In genomic region chr12:7206691-7207090, GRCh38 we compare ENCODE assay signal across 16 cellular contexts. TPM values are rescaled to one million over a fixed set of nuclear protein-coding genes. Genes with fewer than 3 reads are reported as not detected.
DNase-seq lines count a peak whose midpoint lies in the region; ATAC-seq and TF ChIP-seq lines count a peak whose summit lies in the region.
"Had no signal": no experiment of that assay in that cellular context is flagged by ENCODE, and none has a peak within 500 bp of the region (broad histone marks: within the 10 kb centered on the region; RNA-seq: fewer than 3 reads in every experiment).

No MANE protein-coding gene starts in this region.

- H3K9ac ChIP-seq in Karpas-422 (ENCODE audit: low read length), result no peak overlapping the region

- H2AFZ ChIP-seq in Karpas-422 (ENCODE audit: low read length) (no peak overlapping the region), OCI-LY7 (ENCODE audit: low read length) (no peak overlapping the region)
- H2AFZ ChIP-seq: GM23338 had no signal

- H3K4me2 ChIP-seq in Karpas-422 (ENCODE audit: low read depth, low read length, poor library complexity, severe bottlenecking), result peak overlapping the region; percentile 42
- peak overlapping the region; percentile 37 for H3K4me2 ChIP-seq in OCI-LY7 (ENCODE audit: low read length)
- H3K4me2 ChIP-seq: GM23338 had no signal

- H3K79me2 ChIP-seq in Karpas-422 (ENCODE audit: low read length), result peaks cover 4% of the 10 kb centered on the region; the same call in 1 of the 2 replicates
- H3K79me2 ChIP-seq in OCI-LY7 (ENCODE audit: insufficient read depth, low read depth, low read length), result no peaks in the 10 kb centered on the region

- WGBS in esophagus muscularis mucosa, result 92% methylated on average over 3 of the region's 3 CpGs

- TF ChIP-seq CTCF in OCI-LY7 (conservative IDR thresholded peaks at IDR 0.05; ENCODE audit: low read length) (no peak), esophagus muscularis mucosa (IDR thresholded peaks at IDR 0.05) (no peak)

- DNase-seq in Karpas-422 (peak; percentile 58), OCI-LY7 (ENCODE audit: low spot score) (peak; percentile 33), esophagus muscularis mucosa (ENCODE audit: extremely low spot score) (peak; percentile 7), caudate nucleus (lab: John Stamatoyannopoulos, UW) (no peak), RKO (ENCODE audit: low spot score) (no peak)
- DNase-seq: C1 segment of cervical spinal cord; Calu3; CD4-positive, alpha-beta memory T cell; COR-L47; DMS53; DMS79 treated with DMSO at 0.1 percent for 48 hours; H9 had no signal

- intact Hi-C loops in OCI-LY7 (cut with micrococcal nuclease; ENCODE audit: unreplicated experiment), result no loop called here
- intact Hi-C loops in esophagus muscularis mucosa (cut with DNase I), result no loop called here

- POLR2A ChIA-PET in OCI-LY7 (lab: Charles Lee), result interaction anchor here (0.6 to 1.4 kb wide), 5 partner anchors 13 to 1338 kb away, joined by 3 to 4 read pairs (median 3); partner anchors contain the start of gene PEX5

- H3K36me3 ChIP-seq in Karpas-422 (ENCODE audit: insufficient read depth, low read length) (peaks cover 99% of the 10 kb centered on the region), OCI-LY7 (ENCODE audit: insufficient read depth, low read length) (peaks cover 100% of the 10 kb centered on the region), esophagus muscularis mucosa (peaks cover 76 to 100% (median 86%) of the 10 kb centered on the region in 4 donors)

- H3K4me3 ChIP-seq in Karpas-422 (ENCODE audit: low read length) (no peak overlapping the region), OCI-LY7 (ENCODE audit: low read depth, low read length, poor library complexity, severe bottlenecking) (peak overlapping the region; percentile 13), esophagus muscularis mucosa (no peak overlapping the region)
- H3K4me3 ChIP-seq: GM12878, GM23338 had no signal

- H3K4me1 ChIP-seq in Karpas-422 (ENCODE audit: low read length), result peaks cover 29% of the 10 kb centered on the region
- H3K4me1 ChIP-seq in OCI-LY7 (ENCODE audit: insufficient read depth, low read length, poor library complexity, severe bottlenecking), result peaks cover 24% of the 10 kb centered on the region
- no peaks in the 10 kb centered on the region for H3K4me1 ChIP-seq in esophagus muscularis mucosa

- H3K9me3 ChIP-seq in Karpas-422 (ENCODE audit: low read length) (no peaks in the 10 kb centered on the region), OCI-LY7 (ENCODE audit: low read length) (no peaks in the 10 kb centered on the region), esophagus muscularis mucosa (peaks cover 0 to 9% (median 0%) of the 10 kb centered on the region in 4 donors)

- no peak for TF ChIP-seq POLR2A in esophagus muscularis mucosa (IDR thresholded peaks at IDR 0.05; ENCODE audit: low read depth)

- no peak for TF ChIP-seq EP300 in esophagus muscularis mucosa (IDR thresholded peaks at IDR 0.05)

- no peak for ATAC-seq in HG03175 (IDR thresholded peaks at IDR 0.05; ENCODE audit: unreplicated experiment)
- ATAC-seq: GM12878, GM23338, HCT116 had no signal

- no TSS peak for BruUV-seq in OCI-LY7 (replicated peaks; lab: Mats Ljungman, UMichigan)

- H3K27ac ChIP-seq in Karpas-422 (ENCODE audit: low read length) (peak overlapping the region; percentile 29), OCI-LY7 (ENCODE audit: low read depth, low read length, poor library complexity, severe bottlenecking) (peak overlapping the region; percentile 62), esophagus muscularis mucosa (replicated peaks in 1 of 4) (no peak overlapping the region), caudate nucleus (ENCODE audit: low read depth, low read length) (no peak overlapping the region)

- no peaks in the 10 kb centered on the region for H3K9me2 ChIP-seq in Karpas-422 (replicated peaks; ENCODE audit: insufficient read depth, low read length)
- no peaks in the 10 kb centered on the region for H3K9me2 ChIP-seq in OCI-LY7 (ENCODE audit: insufficient read depth, low read length)

- CTCF ChIA-PET in OCI-LY7 (lab: Charles Lee; ENCODE audit: unreplicated experiment), result no interaction called here

- H3K27me3 ChIP-seq in Karpas-422 (ENCODE audit: low read length), result no peaks in the 10 kb centered on the region
- no peaks in the 10 kb centered on the region for H3K27me3 ChIP-seq in esophagus muscularis mucosa

- no peaks in the 10 kb centered on the region for H4K20me1 ChIP-seq in Karpas-422 (ENCODE audit: insufficient read depth, low read depth, low read length)
- no peaks in the 10 kb centered on the region for H4K20me1 ChIP-seq in OCI-LY7 (ENCODE audit: insufficient read depth, low read length)

RNA-seq across cellular contexts. Expression of gene PEX5, which starts 17.2 kb away (rescaled TPM):
- total RNA-seq in Karpas-422 (2014; rRNA removed; shearing (Covaris generic); ENCODE audit: low replicate concordance), result 25.9 and 80.8 TPM in 2 replicates
- total RNA-seq in OCI-LY7 (2014; rRNA removed; shearing (Covaris generic)), result 45.6 and 54.4 TPM in 2 replicates
- 99.9 and 107 TPM in 2 replicates for total RNA-seq in OCI-LY7 (2022)
- total RNA-seq in esophagus muscularis mucosa, result 10 to 100 TPM; 32.8 to 53.5 (median 38.4) TPM

Comparison
In these comparisons a context has a peak if more than half of its experiments do, and no peak if none do; other contexts are left out.
1. DNase-seq: peak in Karpas-422 (single experiment), OCI-LY7 (single experiment) and esophagus muscularis mucosa (single experiment); none in caudate nucleus (0 of 61) and RKO (single experiment).
2. H3K27ac ChIP-seq: peak in Karpas-422 (single experiment) and OCI-LY7 (single experiment); none in esophagus muscularis mucosa (0 of 4) and caudate nucleus (single experiment).